ENCODE assay signal across 19 cellular contexts in genomic region chr19:9306443-9306842, GRCh38. TPM values are rescaled to one million over a fixed set of nuclear protein-coding genes. Genes with fewer than 3 reads are reported as not detected.
A peak's percentile ranks its signal among the peaks of the same experiment; 100 is the strongest.
DNase-seq lines count a peak whose midpoint lies in the region; FAIRE-seq and TF ChIP-seq lines count a peak whose summit lies in the region.
"Had no signal": no experiment of that assay in that cellular context is flagged by ENCODE, and none has a peak within 500 bp of the region (broad histone marks: within the 10 kb centered on the region; RNA-seq: fewer than 3 reads in every experiment).

No MANE protein-coding gene starts in this region.

- H3K27ac ChIP-seq in brain microvascular endothelial cell (peak overlapping the region; percentile 98), thyroid gland (no peak overlapping the region)
- H3K27ac ChIP-seq: C4-2B, cardiac muscle cell, heart right ventricle had no signal

- H3K36me3 ChIP-seq in BJ (ENCODE audit: control insufficient read depth, insufficient read depth, low read length) = peaks cover 12% of the 10 kb centered on the region
- peaks cover 35% of the 10 kb centered on the region for H3K36me3 ChIP-seq in brain microvascular endothelial cell (replicated peaks)
- peaks cover 22 to 25% of the 10 kb centered on the region in 2 donors for H3K36me3 ChIP-seq in thyroid gland

- CTCF ChIA-PET in BJ (lab: Yijun Ruan, JAX) = no interaction called here

- no peak for TF ChIP-seq POLR2A in thyroid gland (IDR thresholded peaks at IDR 0.05)

- peaks cover 2% of the 10 kb centered on the region for H3K27me3 Mint-ChIP-seq in nephron progenitor cell (ENCODE audit: low read depth, poor library complexity)
- H3K27me3 Mint-ChIP-seq: progenitor cell of endocrine pancreas had no signal

- no peaks in the 10 kb centered on the region for H3K9me3 ChIP-seq in thyroid gland

- intact Hi-C loops in thyroid gland (cut with DNase I) = no loop called here

- DNase-seq in BJ (ENCODE audit: low read depth) (peak; percentile 77), HTR-8/SVneo (ENCODE audit: insufficient read length, low spot score) (peak; percentile 25), brain microvascular endothelial cell (peak; percentile 72), kidney tubule cell (ENCODE audit: low spot score) (peak; percentile 25), globus pallidus (ENCODE audit: low spot score) (no peak), thyroid gland (no peak), nephron progenitor cell (no peak), NCI-H748 treated with DMSO at 0.1 percent for 48 hours (lab: John Stamatoyannopoulos, UW) (no peak)
- DNase-seq: activated CD8-positive, alpha-beta memory T cell treated with anti-CD3 and anti-CD28 coated beads for 24 hours; activated effector memory CD4-positive, alpha-beta T cell treated with Interleukin-2 at 50 U/mL for 16 hours; endodermal cell; heart right ventricle; left colon; NCI-H1048; NCI-H2171 treated with DMSO at 0.1 percent for 48 hours had no signal

- H3K4me3 ChIP-seq in BJ (ENCODE audit: low read depth, low read length) = no peak overlapping the region
- no peak overlapping the region for H3K4me3 ChIP-seq in brain microvascular endothelial cell (ENCODE audit: low read depth, low read length)
- H3K4me3 ChIP-seq in thyroid gland (replicated peaks in 1 of 3) = no peak overlapping the region
- H3K4me3 ChIP-seq: cardiac muscle cell, heart right ventricle had no signal

- TF ChIP-seq CTCF in BJ (IDR thresholded peaks at IDR 0.05; ENCODE audit: insufficient read depth, low read depth, low read length) (no peak), brain microvascular endothelial cell (IDR thresholded peaks at IDR 0.05; ENCODE audit: low read depth, low read length, missing control alignments) (no peak), thyroid gland (IDR thresholded peaks at IDR 0.05) (no peak), nephron progenitor cell (IDR thresholded peaks at IDR 0.05) (no peak)

- WGBS in thyroid gland, 2 donors = 79 to 100% methylated on average over 1 of the region's 1 CpG

- no peak overlapping the region for H3K27ac Mint-ChIP-seq in nephron progenitor cell
- H3K27ac Mint-ChIP-seq: endodermal cell, progenitor cell of endocrine pancreas had no signal

- in situ Hi-C loops in brain microvascular endothelial cell (cut with HindIII; ENCODE audit: low pct_ligation_motif_present, low sequenced_read_pairs) = no loop called here

- no peak overlapping the region for H3K4me3 Mint-ChIP-seq in nephron progenitor cell
- H3K4me3 Mint-ChIP-seq: endodermal cell had no signal

- no peaks in the 10 kb centered on the region for H3K27me3 ChIP-seq in BJ (ENCODE audit: control insufficient read depth, insufficient read depth, low read length)
- no peaks in the 10 kb centered on the region for H3K27me3 ChIP-seq in brain microvascular endothelial cell (replicated peaks)
- no peaks in the 10 kb centered on the region for H3K27me3 ChIP-seq in thyroid gland
- H3K27me3 ChIP-seq: cardiac muscle cell, heart right ventricle had no signal

- POLR2A ChIA-PET in BJ (lab: Charles Lee) = interaction anchor here (0.6 kb wide), 1 partner anchor 446 kb away, joined by 7 read pairs; no protein-coding TSS in a partner anchor

- peaks cover 8 to 9% of the 10 kb centered on the region in 2 donors for H3K4me1 ChIP-seq in thyroid gland

- FAIRE-seq in HTR-8/SVneo (lab: Jason Lieb, UNC) = no peak

- peaks cover 68% of the 10 kb centered on the region for H3K36me3 Mint-ChIP-seq in nephron progenitor cell (ENCODE audit: low read depth)

- peaks cover 78% of the 10 kb centered on the region for H3K9me3 Mint-ChIP-seq in nephron progenitor cell

- peaks cover 14% of the 10 kb centered on the region for H3K4me1 Mint-ChIP-seq in nephron progenitor cell

RNA-seq across cellular contexts. Expression of gene ZNF699, which starts 3.2 kb away (rescaled TPM):
- polyA plus RNA-seq in BJ (2011; rRNA removed) = 2.1 and 3.4 TPM in 2 replicates
- 3.8 and 4.3 TPM in 2 replicates for polyA minus RNA-seq in BJ (2011; rRNA and poly(A)+ RNA removed)
- 10 to 100 TPM; 11.6 to 17.4 (median 13.8) TPM for total RNA-seq in thyroid gland

RNA-seq across cellular contexts. Expression of gene ZNF559, which starts 17.5 kb away (rescaled TPM):
- 8.2 and 15.6 TPM in 2 replicates for polyA plus RNA-seq in BJ (2011; rRNA removed)
- polyA minus RNA-seq in BJ (2011; rRNA and poly(A)+ RNA removed) = 3.8 and 7.3 TPM in 2 replicates
- 10 to 100 TPM; 20.6 to 55.8 (median 29.1) TPM for total RNA-seq in thyroid gland

RNA-seq across cellular contexts. Expression of gene OR7E24, which starts 55.7 kb away (rescaled TPM):
- polyA plus RNA-seq in BJ (2011; rRNA removed) = not detected in 2 replicates
- not detected in 2 replicates for polyA minus RNA-seq in BJ (2011; rRNA and poly(A)+ RNA removed)
- not detected for total RNA-seq in thyroid gland
- total RNA-seq: cardiac muscle cell, endodermal cell, heart right ventricle, left colon, progenitor cell of endocrine pancreas had no signal
- polyA plus RNA-seq: cardiac muscle cell, heart right ventricle, thymus had no signal

RNA-seq across cellular contexts. Expression of gene ZNF177, which starts 56.4 kb away (rescaled TPM):
- 0.94 and 1.9 TPM in 2 replicates for polyA plus RNA-seq in BJ (2011; rRNA removed)
- polyA minus RNA-seq in BJ (2011; rRNA and poly(A)+ RNA removed) = 0.33 and 0.82 TPM in 2 replicates
- 1 to 10 TPM in 3 of 4 donors, under 1 TPM in 1; 0.68 to 5.2 (median 4.4) TPM for total RNA-seq in thyroid gland

Comparison
In these comparisons a context has a peak if more than half of its experiments do, and no peak if none do; other contexts are left out.
1. DNase-seq: peak in BJ (single experiment), HTR-8/SVneo (single experiment), brain microvascular endothelial cell (single experiment) and kidney tubule cell (single experiment); none in globus pallidus (single experiment), thyroid gland (0 of 2), nephron progenitor cell (single experiment) and NCI-H748 treated with DMSO at 0.1 percent for 48 hours (single experiment).